In genomic region chr3:15009156-15009555, GRCh38 we compare ENCODE assay signal across 22 cellular contexts.
"Had no signal": no experiment of that assay in that cellular context is flagged by ENCODE, and none has a peak within 500 bp of the region (broad histone marks: within the 10 kb centered on the region; RNA-seq: fewer than 3 reads in every experiment).

No MANE protein-coding gene starts in this region.

- H3K27me3 ChIP-seq: adrenal gland, Peyer's patch, SJCRH30 had no signal

- DNase-seq: activated CD4-positive, alpha-beta T cell treated with anti-CD3 and anti-CD28 coated beads for 4 hours; activated CD8-positive, alpha-beta memory T cell treated with anti-CD3 and anti-CD28 coated beads, Interleukin-2, amount 50 U/mL, for 4 hours; activated CD8-positive, alpha-beta T cell treated with anti-CD3 and anti-CD28 coated beads for 36 hours; activated naive CD4-positive, alpha-beta T cell treated with anti-CD3 and anti-CD28 coated beads, Interleukin-2, amount 50 U/mL, for 16 hours; activated naive CD8-positive, alpha-beta T cell treated with anti-CD3 and anti-CD28 coated beads, Interleukin-2, amount 10 ng/mL, durations not matched to agents 7 days and 5 days; activated T-cell treated with anti-CD3 and anti-CD28 coated beads, Interleukin-2, amount 50 U/mL, for 72 hours; adrenal gland; anterior cingulate cortex; caudate nucleus; MM.1S; NCI-H1105; NCI-H1436 treated with DMSO at 0.1 percent for 48 hours; NCI-H187 treated with DMSO at 0.1 percent for 48 hours; NCI-H2081 treated with DMSO at 0.1 percent for 48 hours; NCI-H446; NCI-H524; Peyer's patch; Right ventricle myocardium superior; SJCRH30; SK-N-SH; SW 1271 had no signal

- ATAC-seq: activated CD4-positive, CD25-positive, alpha-beta regulatory T cell treated with anti-CD3 and anti-CD28 coated beads, Interleukin-2, amount 50 U/mL, for 24 hours; activated CD8-positive, alpha-beta T cell treated with anti-CD3 and anti-CD28 coated beads for 36 hours; activated T-cell treated with anti-CD3 and anti-CD28 coated beads, Interleukin-2, amount 50 U/mL, for 72 hours had no signal

- H3K4me3 ChIP-seq: adrenal gland, Peyer's patch, SJCRH30 had no signal
